ENCODE assay signal across 8 cellular contexts in genomic region chr5:176536132-176536901, GRCh38. TPM values are rescaled to one million over a fixed set of nuclear protein-coding genes. Genes with fewer than 3 reads are reported as not detected.
DNase-seq lines count a peak whose midpoint lies in the region; ATAC-seq lines count a peak whose summit lies in the region.

No MANE protein-coding gene starts in this region.

- DNase-seq in AG08396 (ENCODE audit: low spot score) (peak; percentile 85), M059J (ENCODE audit: low read depth) (peak; percentile 82), T-helper 9 cell (peak; percentile 83), astrocyte of the hippocampus (ENCODE audit: low read depth, low spot score) (peak; percentile 92), hypothalamus (lab: John Stamatoyannopoulos, UW) (peak in 45 of 51 donors; percentile 29 to 86 (median 74)), renal cortical epithelial cell (ENCODE audit: low read depth) (peak; percentile 52)

- ATAC-seq in GM19023 (IDR thresholded peaks at IDR 0.05; ENCODE audit: unreplicated experiment) (peak; percentile 20), HG03135 (IDR thresholded peaks at IDR 0.05; ENCODE audit: unreplicated experiment) (no peak)

RNA-seq across cellular contexts. Expression of gene RNF44, which starts 0.9 kb away (rescaled TPM):
- total RNA-seq in M059J (2014; rRNA removed; shearing (Covaris generic)) = 1.6 and 3.5 TPM in 2 replicates
- total RNA-seq in renal cortical epithelial cell = 2.3 and 13.6 TPM in 2 replicates

RNA-seq across cellular contexts. Expression of gene CDHR2, which starts 12.8 kb away (rescaled TPM):
- not detected in 2 replicates for total RNA-seq in M059J (2014; rRNA removed; shearing (Covaris generic))
- not detected in 2 replicates for total RNA-seq in renal cortical epithelial cell
